In the genomic region with DNA sequence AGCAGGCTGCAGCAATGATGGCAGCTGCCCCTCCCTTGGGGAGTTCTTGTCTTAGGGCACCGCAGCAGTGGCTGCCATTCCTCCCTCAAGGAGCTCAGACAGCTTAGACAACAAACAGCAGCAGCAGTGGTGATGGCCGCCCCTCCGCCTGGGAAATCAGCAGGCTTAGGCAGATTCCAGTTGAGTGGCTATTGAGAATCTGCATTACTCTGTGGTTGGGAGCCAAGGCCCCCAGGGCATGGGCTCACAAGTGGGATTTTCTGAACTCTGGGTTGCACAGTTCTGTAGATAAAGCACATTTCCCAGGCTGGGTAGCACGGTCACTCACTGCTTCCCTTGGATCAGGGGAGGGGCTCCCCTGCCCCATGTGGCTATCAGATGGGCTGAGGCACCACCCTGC, we compare ENCODE assay signal across 17 cellular contexts.
DNase-seq lines count a peak whose midpoint lies in the region; ATAC-seq and TF ChIP-seq lines count a peak whose summit lies in the region.
"Had no signal": no experiment of that assay in that cellular context is flagged by ENCODE, and none has a peak within 500 bp of the region (broad histone marks: within the 10 kb centered on the region; RNA-seq: fewer than 3 reads in every experiment).

No MANE protein-coding gene starts in this region.

- no peak for TF ChIP-seq POLR2A in erythroblast (IDR thresholded peaks at IDR 0.05; ENCODE audit: low read length)

- DNase-seq in ELF-1 (ENCODE audit: low read depth, low spot score): peak; percentile 69
- DNase-seq in OCI-M1 (lab: John Stamatoyannopoulos, UW): peak; percentile 46
- DNase-seq in erythroblast (lab: John Stamatoyannopoulos, UW): peak; percentile 37 to 50
- DNase-seq in retina: peak; percentile 21
- no peak for DNase-seq in DMS153 (lab: John Stamatoyannopoulos, UW)
- DNase-seq in activated T-cell treated with anti-CD3 and anti-CD28 coated beads, Interleukin-2, amount 50 U/mL, for 1 hour: no peak
- DNase-seq: C1 segment of cervical spinal cord, DMS79 treated with DMSO at 0.1 percent for 48 hours, H7, HFFc6, Karpas-422, NCI-H1436, NCI-H2029, NCI-H510A, NCI-H82, T-cell had no signal

- ATAC-seq in HG03565 (IDR thresholded peaks at IDR 0.05; ENCODE audit: unreplicated experiment): no peak
- ATAC-seq: T-cell had no signal

Comparison
In these comparisons a context has a peak if more than half of its experiments do, and no peak if none do; other contexts are left out.
1. DNase-seq: peak in ELF-1 (single experiment), OCI-M1 (single experiment), erythroblast (2 of 2) and retina (single experiment); none in DMS153 (single experiment) and activated T-cell treated with anti-CD3 and anti-CD28 coated beads, Interleukin-2, amount 50 U/mL, for 1 hour (single experiment).